In genomic region chr20:33373735-33374605, GRCh38 we compare ENCODE assay signal across 1 cellular context.
TF ChIP-seq lines count a peak whose summit lies in the region.

No MANE protein-coding gene starts in this region.

TF ChIP-seq in HepG2, 621 proteins besides CTCF, POLR2A, EP300 and RAD21 (continued from another document and continues in another):
- TF ChIP-seq ZFP91 (CRISPR knock-in tag; IDR thresholded peaks at IDR 0.05; ENCODE audit: borderline replicate concordance): peak; percentile 46; the same call in 1 of the 2 replicates
- peak; percentile 47; the same call in 1 of the 2 replicates for TF ChIP-seq ESRRA (CRISPR knock-in tag; IDR thresholded peaks at IDR 0.05; ENCODE audit: low read depth)
- no peak for TF ChIP-seq RBFOX2 (IDR thresholded peaks at IDR 0.05; ENCODE audit: low read depth, low read length)
- TF ChIP-seq HNRNPLL (IDR thresholded peaks at IDR 0.05; ENCODE audit: low read depth, low read length, poor library complexity, severe bottlenecking): no peak
- peak; percentile 47; the same call in 1 of the 2 replicates for TF ChIP-seq ZNF7 (CRISPR knock-in tag; IDR thresholded peaks at IDR 0.05)
- peak; percentile 90 for TF ChIP-seq PPARG (CRISPR knock-in tag; conservative IDR thresholded peaks at IDR 0.05)
- peak; percentile 59; the same call in 1 of the 2 replicates for TF ChIP-seq ZNF770 (CRISPR knock-in tag; IDR thresholded peaks at IDR 0.05)
- TF ChIP-seq SP2 (CRISPR knock-in tag; IDR thresholded peaks at IDR 0.05): no peak
- peak; percentile 89; the same call in 1 of the 2 replicates for TF ChIP-seq ZNF788 (CRISPR knock-in tag; IDR thresholded peaks at IDR 0.05; ENCODE audit: borderline replicate concordance)
- no peak for TF ChIP-seq ZFY (CRISPR knock-in tag; IDR thresholded peaks at IDR 0.05)
- peak; percentile 76 for TF ChIP-seq ZMYM4 (CRISPR knock-in tag; IDR thresholded peaks at IDR 0.05)
- peak; percentile 41; the same call in 1 of the 2 replicates for TF ChIP-seq DRAP1 (CRISPR knock-in tag; IDR thresholded peaks at IDR 0.05)
- peak; percentile 46; the same call in 1 of the 2 replicates for TF ChIP-seq HNF4G (IDR thresholded peaks at IDR 0.05; ENCODE audit: borderline replicate concordance, low read depth, low read length)
- peak; percentile 26; the same call in 1 of the 2 replicates for TF ChIP-seq HNF4G (CRISPR knock-in tag; IDR thresholded peaks at IDR 0.05; ENCODE audit: borderline replicate concordance, low read depth)
- no peak for TF ChIP-seq ZNF776 (CRISPR knock-in tag; IDR thresholded peaks at IDR 0.05)
- peak; percentile 45; the same call in 1 of the 2 replicates for TF ChIP-seq TFDP1 (CRISPR knock-in tag; IDR thresholded peaks at IDR 0.05; ENCODE audit: borderline replicate concordance)
- TF ChIP-seq HOXA3 (CRISPR knock-in tag; IDR thresholded peaks at IDR 0.05): peak; percentile 82; the same call in 1 of the 2 replicates
- no peak for TF ChIP-seq ZNF879 (CRISPR knock-in tag; IDR thresholded peaks at IDR 0.05)
- peak; percentile 98 for TF ChIP-seq ZSCAN9 (CRISPR knock-in tag; IDR thresholded peaks at IDR 0.05; ENCODE audit: borderline replicate concordance)
- TF ChIP-seq SPEN (CRISPR knock-in tag; IDR thresholded peaks at IDR 0.05; ENCODE audit: low read depth): peak; percentile 64
- TF ChIP-seq SYNCRIP (IDR thresholded peaks at IDR 0.05; ENCODE audit: insufficient read depth, low read depth, low read length): no peak
- peak; percentile 91 for TF ChIP-seq HBP1 (CRISPR knock-in tag; IDR thresholded peaks at IDR 0.05; ENCODE audit: low read depth)
- TF ChIP-seq FOXA1 (IDR thresholded peaks at IDR 0.05): peak; percentile 97
- peak; percentile 96 for TF ChIP-seq FOXA1 (CRISPR knock-in tag; IDR thresholded peaks at IDR 0.05)
- TF ChIP-seq ZNF720 (CRISPR knock-in tag; IDR thresholded peaks at IDR 0.05): no peak
- no peak for TF ChIP-seq MATR3 (CRISPR knock-in tag; IDR thresholded peaks at IDR 0.05)
- TF ChIP-seq SRY (CRISPR knock-in tag; IDR thresholded peaks at IDR 0.05): no peak
- peak; percentile 99 for TF ChIP-seq JUN (CRISPR knock-in tag; IDR thresholded peaks at IDR 0.05)
- peak; percentile 87 for TF ChIP-seq KDM6A (CRISPR knock-in tag; IDR thresholded peaks at IDR 0.05; ENCODE audit: low read depth)
- TF ChIP-seq ZBTB7B (CRISPR knock-in tag; IDR thresholded peaks at IDR 0.05): peak; percentile 96
- peak; percentile 95 for TF ChIP-seq NCOA2 (CRISPR knock-in tag; IDR thresholded peaks at IDR 0.05)
- TF ChIP-seq ZNF563 (CRISPR knock-in tag; IDR thresholded peaks at IDR 0.05): no peak
- TF ChIP-seq ZEB1 (IDR thresholded peaks at IDR 0.05; ENCODE audit: insufficient replicate concordance, low read depth): peak; percentile 82
- no peak for TF ChIP-seq SATB2 (CRISPR knock-in tag; IDR thresholded peaks at IDR 0.05)
- TF ChIP-seq ZNF646 (CRISPR knock-in tag; IDR thresholded peaks at IDR 0.05): no peak; the same call in 1 of the 2 replicates
- no peak for TF ChIP-seq ZNF550 (CRISPR knock-in tag; IDR thresholded peaks at IDR 0.05; ENCODE audit: borderline replicate concordance)
- no peak for TF ChIP-seq FLYWCH1 (CRISPR knock-in tag; IDR thresholded peaks at IDR 0.05)
- no peak for TF ChIP-seq ZBTB49 (CRISPR knock-in tag; IDR thresholded peaks at IDR 0.05; ENCODE audit: borderline replicate concordance)
- peak; percentile 82 for TF ChIP-seq MAX (IDR thresholded peaks at IDR 0.05)
- peak; percentile 82; the same call in 1 of the 2 replicates for TF ChIP-seq ZNF607 (CRISPR knock-in tag; IDR thresholded peaks at IDR 0.05; ENCODE audit: borderline replicate concordance)
- peak; percentile 57; the same call in 1 of the 2 replicates for TF ChIP-seq ZNF441 (CRISPR knock-in tag; IDR thresholded peaks at IDR 0.05; ENCODE audit: borderline replicate concordance)
- TF ChIP-seq NCOA5 (CRISPR knock-in tag; IDR thresholded peaks at IDR 0.05): no peak
- peak; percentile 65; the same call in 1 of the 2 replicates for TF ChIP-seq ZNF800 (CRISPR knock-in tag; IDR thresholded peaks at IDR 0.05)
